8 cellular contexts compared by ENCODE assay signal in the genomic region with DNA sequence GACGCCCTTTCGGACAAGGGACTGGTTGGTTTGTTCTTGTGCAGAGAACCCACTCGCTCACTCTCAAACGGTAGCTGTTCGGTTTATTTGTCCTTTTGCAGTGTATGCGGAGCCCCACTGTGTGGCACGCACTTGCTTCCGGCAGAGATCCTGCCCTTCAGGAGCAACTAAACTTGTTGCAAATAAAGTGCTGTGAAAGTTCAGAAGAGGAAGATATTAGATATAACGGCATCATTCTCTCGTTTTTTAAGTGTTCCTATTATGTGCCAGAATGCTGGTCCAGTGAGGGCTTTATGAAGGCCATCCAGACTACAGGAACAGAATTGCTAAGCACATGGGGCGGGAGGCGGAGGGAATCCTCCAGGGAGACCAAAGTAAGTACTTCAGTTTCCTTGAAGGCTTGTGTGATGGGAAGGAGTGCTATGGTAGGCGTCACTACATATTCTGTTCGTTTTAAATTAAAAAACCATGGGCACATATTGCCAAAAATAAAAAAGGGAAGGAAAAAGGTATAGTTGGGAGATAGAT. TPM values are rescaled to one million over a fixed set of nuclear protein-coding genes. Genes with fewer than 3 reads are reported as not detected.
DNase-seq lines count a peak whose midpoint lies in the region; ATAC-seq, FAIRE-seq and TF ChIP-seq lines count a peak whose summit lies in the region.

No MANE protein-coding gene starts in this region.

- H2BK5ac ChIP-seq in H1 (ENCODE audit: low read depth, low read length): peak overlapping the region; percentile 41; the same call in 1 of the 2 replicates

- H2AFZ ChIP-seq in H1 (ENCODE audit: low read length): peak overlapping the region; percentile 91

- peak overlapping the region; percentile 73 to 91 (median 82) for H3K9ac ChIP-seq in H1 (replicated peaks in 1 of 4; ENCODE audit: extremely low read depth in 1 of 4, low read depth in 3 of 4, low read length in 3 of 4)
- H3K9ac ChIP-seq in mucosa of stomach (ENCODE audit: low read length): peak overlapping the region; percentile 93

- 0 out of 2 replicates have a peak overlapping the region, but pooled peaks have one; percentile 7 for H2BK12ac ChIP-seq in H1 (ENCODE audit: low read depth, low read length)

- POLR2A ChIA-PET in H1 (lab: Charles Lee; ENCODE audit: partially characterized antibody): interaction anchor here (0.6 to 1.6 kb wide), 6 partner anchors 9 to 272 kb away, joined by 3 to 4 read pairs (median 4); no protein-coding TSS in a partner anchor

- TF ChIP-seq CTCF in H1 (IDR thresholded peaks at IDR 0.05; ENCODE audit: control extremely low read depth in 1 of 3, insufficient read depth in 1 of 3, low read depth in 1 of 3, low read length in 3 of 3): no peak

- H4K91ac ChIP-seq in H1 (replicated peaks; ENCODE audit: insufficient read length, low read length): peak overlapping the region; percentile 52

- H3K23ac ChIP-seq in H1 (ENCODE audit: insufficient read length): no peak overlapping the region

- H2BK20ac ChIP-seq in H1 (ENCODE audit: low read length): no peak overlapping the region

- H2BK15ac ChIP-seq in H1 (ENCODE audit: low read length): no peak overlapping the region

- H2BK120ac ChIP-seq in H1 (replicated peaks; ENCODE audit: low read depth, low read length): no peak overlapping the region

- peaks cover 0 to 26% of the 10 kb centered on the region in 2 experiments; a peak in 2 of 4 replicates for H3K79me2 ChIP-seq in H1 (ENCODE audit: control insufficient read depth in 1 of 2, insufficient read depth in 2 of 2, low read length in 2 of 2)

- no peak overlapping the region for H3K14ac ChIP-seq in H1 (ENCODE audit: insufficient read length)

- ATAC-seq in GM19324 (IDR thresholded peaks at IDR 0.05; ENCODE audit: low FRiP score, unreplicated experiment): peak; percentile 37
- peak; percentile 54 for ATAC-seq in HG03175 (IDR thresholded peaks at IDR 0.05; ENCODE audit: unreplicated experiment)

- FAIRE-seq in H1 (lab: Jason Lieb, UNC) (peak; percentile 28), GM12892 (lab: Jason Lieb, UNC) (no peak)

- DNase-seq in DMS 273 (lab: John Stamatoyannopoulos, UW; ENCODE audit: unreplicated experiment): peak; percentile 68
- DNase-seq in SJSA1 (ENCODE audit: low read depth in 1 of 2, low spot score in 2 of 2): peak in 1 of 2 experiments; percentile 43
- DNase-seq in H1 (ENCODE audit: low read depth in 1 of 2, low spot score in 2 of 2): no peak
- no peak for DNase-seq in GM12892 (ENCODE audit: insufficient read length)
- no peak for DNase-seq in NCI-H774 (lab: John Stamatoyannopoulos, UW)

- H3K23me2 ChIP-seq in H1 (ENCODE audit: low read depth, low read length): peaks cover 12% of the 10 kb centered on the region

- H3K9me3 ChIP-seq in SJSA1 (replicated peaks): no peaks in the 10 kb centered on the region
- H3K9me3 ChIP-seq in H1 (ENCODE audit: insufficient read depth in 2 of 2, low read depth in 1 of 2, low read length in 1 of 2): no peaks in the 10 kb centered on the region
- H3K9me3 ChIP-seq in mucosa of stomach (ENCODE audit: control insufficient read depth, low read length): no peaks in the 10 kb centered on the region

- H3K36me3 ChIP-seq in SJSA1 (peaks cover 55% of the 10 kb centered on the region), H1 (ENCODE audit: control insufficient read depth in 2 of 4, insufficient read depth in 4 of 4, low read length in 3 of 4) (peaks cover 2 to 29% (median 13%) of the 10 kb centered on the region in 4 experiments; a peak in 6 of 8 replicates), mucosa of stomach (ENCODE audit: control insufficient read depth, insufficient read depth, low read length) (no peaks in the 10 kb centered on the region)

- 14% methylated on average over 14 of the region's 14 CpGs; no CpG with 5 or more reads in 1 of the 2 experiments for WGBS in H1 (ENCODE audit: extremely low coverage in 1 of 2, insufficient coverage in 1 of 2, insufficient read length in 1 of 2, insufficient replicate concordance in 2 of 2, low coverage in 1 of 2, low lambda C conversion rate in 2 of 2, missing lambda C conversion rate in 1 of 2), 2 experiments

- H3K18ac ChIP-seq in H1 (ENCODE audit: extremely low read depth, low read length): peak overlapping the region; percentile 14; the same call in 1 of the 2 replicates

- no peaks in the 10 kb centered on the region for H3K79me1 ChIP-seq in H1 (ENCODE audit: low read depth, low read length)

- H3K56ac ChIP-seq in H1 (replicated peaks; ENCODE audit: insufficient read length, low read depth, low read length): no peak overlapping the region

- no peak overlapping the region for H2AK5ac ChIP-seq in H1 (ENCODE audit: low read depth, low read length)

- no peaks in the 10 kb centered on the region for H4K20me1 ChIP-seq in H1 (replicated peaks in 1 of 2; ENCODE audit: control insufficient read depth in 1 of 2, insufficient read depth in 2 of 2, low read length in 2 of 2)

- peak overlapping the region; percentile 97 for H4K5ac ChIP-seq in H1 (ENCODE audit: insufficient read length, low read depth, low read length)

- TF ChIP-seq EP300 in H1 (IDR thresholded peaks at IDR 0.05; ENCODE audit: borderline replicate concordance in 1 of 2, low read depth in 2 of 2, low read length in 2 of 2): no peak

- H3K4me2 ChIP-seq in H1 (ENCODE audit: insufficient read depth in 1 of 2, low read depth in 2 of 2, low read length in 2 of 2): peak overlapping the region; percentile 85 to 90

- H3K4me3 ChIP-seq in SJSA1: peak overlapping the region; percentile 82
- H3K4me3 ChIP-seq in H1 (ENCODE audit: extremely low read depth in 1 of 4, insufficient read depth in 2 of 4, low read depth in 3 of 4, low read length in 4 of 4): peak overlapping the region; percentile 76 to 91 (median 88)
- peak overlapping the region; percentile 98 for H3K4me3 ChIP-seq in mucosa of stomach (ENCODE audit: low read length)

- CTCF ChIA-PET in H1 (lab: Charles Lee; ENCODE audit: partially characterized antibody): interaction anchor here (0.6 kb wide), 1 partner anchor 273 kb away, joined by 3 read pairs; no protein-coding TSS in a partner anchor

- peak overlapping the region; percentile 84 for H3K27ac ChIP-seq in SJSA1
- peak overlapping the region; percentile 60; the same call in 1 of the 2 replicates for H3K27ac ChIP-seq in H1 (ENCODE audit: low read depth, low read length)

- H3K4me1 ChIP-seq in SJSA1 (replicated peaks) (peaks cover 17% of the 10 kb centered on the region), H1 (replicated peaks in 1 of 4; ENCODE audit: control insufficient read depth in 3 of 4, insufficient read depth in 4 of 4, low read length in 3 of 4) (peaks cover 0 to 4% (median 0%) of the 10 kb centered on the region in 4 experiments; a peak in 2 of 7 replicates), mucosa of stomach (ENCODE audit: control insufficient read depth, insufficient read depth, low read length) (peaks cover 22% of the 10 kb centered on the region)

- H3K4ac ChIP-seq in H1 (replicated peaks; ENCODE audit: insufficient read length, low read depth, low read length): peak overlapping the region; percentile 46

- H4K8ac ChIP-seq in H1 (ENCODE audit: extremely low read depth, insufficient read depth, low read length): peak overlapping the region; percentile 39

- no peak for TF ChIP-seq RAD21 in H1 (IDR thresholded peaks at IDR 0.05 in 1 of 2, conservative IDR thresholded peaks at IDR 0.05 in 1 of 2; ENCODE audit: low read depth in 2 of 2, low read length in 2 of 2)

- H3K27me3 ChIP-seq in SJSA1 (replicated peaks) (no peaks in the 10 kb centered on the region), H1 (replicated peaks in 1 of 4; ENCODE audit: control insufficient read depth in 3 of 4, extremely low read depth in 1 of 4, insufficient read depth in 3 of 4, low read length in 3 of 4) (no peaks in the 10 kb centered on the region), mucosa of stomach (ENCODE audit: control insufficient read depth, insufficient read depth, low read length) (no peaks in the 10 kb centered on the region)

- TF ChIP-seq POLR2A in H1 (IDR thresholded peaks at IDR 0.05; ENCODE audit: control extremely low read depth in 1 of 2, low read depth in 2 of 2, low read length in 2 of 2) (no peak), GM12892 (IDR thresholded peaks at IDR 0.05; ENCODE audit: low read depth, low read length) (no peak)

TF ChIP-seq in H1, 55 proteins besides CTCF, POLR2A, EP300 and RAD21 (continues in another document):
- no peak for TF ChIP-seq TCF12 (IDR thresholded peaks at IDR 0.05; ENCODE audit: low read depth, low read length)
- 0 out of 2 replicates have a peak, but pooled peaks have one; percentile 16 for TF ChIP-seq SP4 (IDR thresholded peaks at IDR 0.05; ENCODE audit: low read length)
- TF ChIP-seq, protein P1, sequence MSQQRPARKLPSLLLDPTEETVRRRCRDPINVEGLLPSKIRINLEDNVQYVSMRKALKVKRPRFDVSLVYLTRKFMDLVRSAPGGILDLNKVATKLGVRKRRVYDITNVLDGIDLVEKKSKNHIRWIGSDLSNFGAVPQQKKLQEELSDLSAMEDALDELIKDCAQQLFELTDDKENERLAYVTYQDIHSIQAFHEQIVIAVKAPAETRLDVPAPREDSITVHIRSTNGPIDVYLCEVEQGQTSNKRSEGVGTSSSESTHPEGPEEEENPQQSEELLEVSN (IDR thresholded peaks at IDR 0.05): 0 out of 2 replicates have a peak, but pooled peaks have one; percentile 19

RNA-seq across cellular contexts. Expression of gene ERLIN1, which starts 0.5 kb away (rescaled TPM):
- total RNA-seq in SJSA1 (2014; rRNA removed; shearing (Covaris generic)): 41.8 and 48.2 TPM in 2 replicates
- total RNA-seq in H1 (2021; fragmentation: NEBNext Ultra II Directional; extraction: Animal tissue kit (Norgen Biotek cat#: 25700)): 32.0 and 32.2 TPM in 2 replicates
- polyA plus RNA-seq in H1 (2011; rRNA removed): 12.4 and 16.5 TPM in 2 replicates
- polyA plus RNA-seq in H1 (2011; cell fraction: cytosol; rRNA removed): 23.6 TPM
- polyA plus RNA-seq in H1 (2011; cell fraction: nucleus; rRNA removed): 15.4 TPM
- 28.2 to 30.1 TPM (median 29.2 TPM) in 4 replicates for polyA plus RNA-seq in H1 (2012, experiment 1 of 2)
- polyA plus RNA-seq in H1 (2012, experiment 2 of 2): 9.4 TPM
- 46.4 TPM for polyA plus RNA-seq in H1 (2013, experiment 1 of 2)
- polyA plus RNA-seq in H1 (2013, experiment 2 of 2): 51.8 TPM
- polyA minus RNA-seq in H1 (2011; rRNA and poly(A)+ RNA removed): 25.8 and 39.1 TPM in 2 replicates
- polyA minus RNA-seq in H1 (2011; cell fraction: cytosol; rRNA and poly(A)+ RNA removed): 13.8 TPM
- 14.5 TPM for polyA minus RNA-seq in H1 (2011; cell fraction: nucleus; rRNA and poly(A)+ RNA removed)
- 13.4 TPM for polyA plus RNA-seq in GM12892 (2012; ENCODE audit: missing spikeins)

RNA-seq across cellular contexts. Expression of gene CHUK, which starts 43.1 kb away (rescaled TPM):
- 54.4 and 57.4 TPM in 2 replicates for total RNA-seq in SJSA1 (2014; rRNA removed; shearing (Covaris generic))
- total RNA-seq in H1 (2021; fragmentation: NEBNext Ultra II Directional; extraction: Animal tissue kit (Norgen Biotek cat#: 25700)): 19.3 and 19.4 TPM in 2 replicates
- polyA plus RNA-seq in H1 (2011; rRNA removed): 3.0 and 5.9 TPM in 2 replicates
- polyA plus RNA-seq in H1 (2011; cell fraction: cytosol; rRNA removed): 9.7 TPM
- polyA plus RNA-seq in H1 (2011; cell fraction: nucleus; rRNA removed): 3.7 TPM
- polyA plus RNA-seq in H1 (2012, experiment 1 of 2): 8.2 to 16.4 TPM (median 10.9 TPM) in 4 replicates
- polyA plus RNA-seq in H1 (2012, experiment 2 of 2): 0.91 TPM
- 10.1 TPM for polyA plus RNA-seq in H1 (2013, experiment 1 of 2)
- 9.4 TPM for polyA plus RNA-seq in H1 (2013, experiment 2 of 2)
- polyA minus RNA-seq in H1 (2011; rRNA and poly(A)+ RNA removed): 9.3 and 15.1 TPM in 2 replicates
- polyA minus RNA-seq in H1 (2011; cell fraction: cytosol; rRNA and poly(A)+ RNA removed): 9.9 TPM
- 13.9 TPM for polyA minus RNA-seq in H1 (2011; cell fraction: nucleus; rRNA and poly(A)+ RNA removed)
- 13.8 TPM for polyA plus RNA-seq in GM12892 (2012; ENCODE audit: missing spikeins)
